ENCODE assay signal across 10 cellular contexts in genomic region chr7:94368371-94368791, GRCh38. TPM values are rescaled to one million over a fixed set of nuclear protein-coding genes. Genes with fewer than 3 reads are reported as not detected.
A peak's percentile ranks its signal among the peaks of the same experiment; 100 is the strongest.
DNase-seq lines count a peak whose midpoint lies in the region; ATAC-seq and TF ChIP-seq lines count a peak whose summit lies in the region.
"Had no signal": no experiment of that assay in that cellular context is flagged by ENCODE, and none has a peak within 500 bp of the region (broad histone marks: within the 10 kb centered on the region; RNA-seq: fewer than 3 reads in every experiment).

No MANE protein-coding gene starts in this region.

- POLR2A ChIA-PET in activated CD8-positive, alpha-beta T cell treated with anti-CD3 and anti-CD28 coated beads, Interleukin-2, amount 10 ng/mL, durations not matched to agents 7 days and 5 days (lab: Charles Lee): no interaction called here

- H3K36me3 Mint-ChIP-seq in activated CD8-positive, alpha-beta T cell treated with anti-CD3 and anti-CD28 coated beads, Interleukin-2, amount 10 ng/mL, durations not matched to agents 7 days and 5 days (ENCODE audit: low read depth): no peaks in the 10 kb centered on the region

- CTCF ChIA-PET in activated CD8-positive, alpha-beta T cell treated with anti-CD3 and anti-CD28 coated beads, Interleukin-2, amount 10 ng/mL, durations not matched to agents 7 days and 5 days (lab: Charles Lee): no interaction called here

- H3K36me3 ChIP-seq in smooth muscle cell (ENCODE audit: low read depth): no peaks in the 10 kb centered on the region

- H3K4me3 Mint-ChIP-seq in activated CD8-positive, alpha-beta T cell treated with anti-CD3 and anti-CD28 coated beads, Interleukin-2, amount 10 ng/mL, durations not matched to agents 7 days and 5 days: no peak overlapping the region
- H3K4me3 Mint-ChIP-seq: activated B cell treated with CpG ODN at 0.5 μM for 24 hours had no signal

- H3K9me3 Mint-ChIP-seq in activated CD8-positive, alpha-beta T cell treated with anti-CD3 and anti-CD28 coated beads, Interleukin-2, amount 10 ng/mL, durations not matched to agents 7 days and 5 days (ENCODE audit: insufficient read depth): no peaks in the 10 kb centered on the region
- H3K9me3 Mint-ChIP-seq: activated B cell treated with CpG ODN at 0.5 μM for 24 hours had no signal

- intact Hi-C loops in posterior vena cava (cut with DNase I): no loop called here

- no peaks in the 10 kb centered on the region for H3K9me3 ChIP-seq in smooth muscle cell (replicated peaks; ENCODE audit: low read depth)

- DNase-seq in GM04504 (ENCODE audit: low read depth) (peak; percentile 79), glomerular visceral epithelial cell (ENCODE audit: extremely low spot score) (peak; percentile 16), smooth muscle cell (lab: John Stamatoyannopoulos, UW; ENCODE audit: unreplicated experiment) (no peak), posterior vena cava (ENCODE audit: low spot score) (no peak)
- no peak for DNase-seq in activated CD8-positive, alpha-beta T cell treated with anti-CD3 and anti-CD28 coated beads, Interleukin-2, amount 10 ng/mL, durations not matched to agents 7 days and 5 days
- DNase-seq: activated B cell treated with CpG ODN at 0.5 μM for 24 hours, retina had no signal

- no peaks in the 10 kb centered on the region for H3K4me1 Mint-ChIP-seq in activated CD8-positive, alpha-beta T cell treated with anti-CD3 and anti-CD28 coated beads, Interleukin-2, amount 10 ng/mL, durations not matched to agents 7 days and 5 days (ENCODE audit: low read depth)
- H3K4me1 Mint-ChIP-seq: activated B cell treated with CpG ODN at 0.5 μM for 24 hours had no signal

- peaks cover 23% of the 10 kb centered on the region for H3K79me2 ChIP-seq in smooth muscle cell (ENCODE audit: low read depth)

- H3K27me3 ChIP-seq in smooth muscle cell (ENCODE audit: low read depth): no peaks in the 10 kb centered on the region

- H3K27ac ChIP-seq in smooth muscle cell (ENCODE audit: low read depth): peak overlapping the region; percentile 93

- WGBS in smooth muscle cell (ENCODE audit: low lambda C conversion rate): 25% methylated on average over 5 of the region's 5 CpGs

- H3K27ac Mint-ChIP-seq in activated CD8-positive, alpha-beta T cell treated with anti-CD3 and anti-CD28 coated beads, Interleukin-2, amount 10 ng/mL, durations not matched to agents 7 days and 5 days: no peak overlapping the region
- H3K27ac Mint-ChIP-seq: activated B cell treated with CpG ODN at 0.5 μM for 24 hours had no signal

- H4K20me1 ChIP-seq in smooth muscle cell (ENCODE audit: low read depth): no peaks in the 10 kb centered on the region

- TF ChIP-seq CTCF in smooth muscle cell (IDR thresholded peaks at IDR 0.05; ENCODE audit: borderline replicate concordance, insufficient read depth, poor library complexity, severe bottlenecking): no peak

- H3K4me1 ChIP-seq in smooth muscle cell (ENCODE audit: low read depth): peaks cover 25% of the 10 kb centered on the region

- ATAC-seq in SK-N-SH treated with all-trans-retinoic acid at 6 μM for 48 hours (peak; percentile 85), HG03520 (IDR thresholded peaks at IDR 0.05; ENCODE audit: unreplicated experiment) (no peak), GM21737 (IDR thresholded peaks at IDR 0.05; ENCODE audit: unreplicated experiment) (no peak)
- ATAC-seq in activated CD8-positive, alpha-beta T cell treated with anti-CD3 and anti-CD28 coated beads, Interleukin-2, amount 10 ng/mL, durations not matched to agents 7 days and 5 days: no peak

- H3K27me3 Mint-ChIP-seq in activated CD8-positive, alpha-beta T cell treated with anti-CD3 and anti-CD28 coated beads, Interleukin-2, amount 10 ng/mL, durations not matched to agents 7 days and 5 days (ENCODE audit: low read depth): no peaks in the 10 kb centered on the region

- H3K4me3 ChIP-seq in smooth muscle cell: peak overlapping the region; percentile 18

- H3F3A ChIP-seq in smooth muscle cell (ENCODE audit: low read depth): peaks cover 11% of the 10 kb centered on the region

- peak overlapping the region; percentile 72 for H3K9ac ChIP-seq in smooth muscle cell (ENCODE audit: low read depth)

- H2AFZ ChIP-seq in smooth muscle cell (ENCODE audit: low read depth): peak overlapping the region; percentile 51

- H3K4me2 ChIP-seq in smooth muscle cell: peak overlapping the region; percentile 74

TF ChIP-seq in SK-N-SH treated with all-trans-retinoic acid at 6 μM for 48 hours, 23 proteins besides CTCF, POLR2A, EP300 and RAD21:
- TF ChIP-seq CSDC2 (CRISPR knock-in tag; IDR thresholded peaks at IDR 0.05) (no peak), SNAI2 (CRISPR knock-in tag; IDR thresholded peaks at IDR 0.05) (0 out of 2 replicates have a peak, but pooled peaks have one; percentile 13)

RNA-seq across cellular contexts. Expression of gene COL1A2, which starts 26.3 kb away (rescaled TPM):
- total RNA-seq in smooth muscle cell: 4,221 and 4,749 TPM in 2 replicates
- polyA plus RNA-seq in smooth muscle cell: 7,069 and 10,006 TPM in 2 replicates
- total RNA-seq in posterior vena cava: 1,000 to 10,000 TPM in 1 of 2 donors, 100 to 1,000 TPM in 1; 780 to 2,112 TPM
- under 1 TPM; 0.16 to 0.21 TPM for total RNA-seq in activated CD8-positive, alpha-beta T cell treated with anti-CD3 and anti-CD28 coated beads, Interleukin-2, amount 10 ng/mL, durations not matched to agents 7 days and 5 days
- total RNA-seq: activated B cell treated with CpG ODN at 0.5 μM for 24 hours had no signal

Comparison
In these comparisons a context has a peak if more than half of its experiments do, and no peak if none do; other contexts are left out.
1. DNase-seq: peak in GM04504 (single experiment) and glomerular visceral epithelial cell (single experiment); none in smooth muscle cell (single experiment), posterior vena cava (single experiment) and activated CD8-positive, alpha-beta T cell treated with anti-CD3 and anti-CD28 coated beads, Interleukin-2, amount 10 ng/mL, durations not matched to agents 7 days and 5 days (single experiment).
2. RNA of gene COL1A2, which starts 26.3 kb away (total RNA-seq): 4,221 to 4,749 TPM in smooth muscle cell and 780 to 2,112 TPM in posterior vena cava; 0.16 to 0.21 TPM in activated CD8-positive, alpha-beta T cell treated with anti-CD3 and anti-CD28 coated beads, Interleukin-2, amount 10 ng/mL, durations not matched to agents 7 days and 5 days; every median in the first group is over 100 times any median in the second.